8 cellular contexts compared by ENCODE assay signal in genomic region chr10:72637398-72637857, GRCh38. TPM values are rescaled to one million over a fixed set of nuclear protein-coding genes. Genes with fewer than 3 reads are reported as not detected.
DNase-seq lines count a peak whose midpoint lies in the region; ATAC-seq and TF ChIP-seq lines count a peak whose summit lies in the region.

No MANE protein-coding gene starts in this region.

- no peak overlapping the region for H3K27ac ChIP-seq in PC-3 (ENCODE audit: low read length)

- H3K36me3 ChIP-seq in PC-3 (ENCODE audit: low read depth, low read length), result no peaks in the 10 kb centered on the region
- no peaks in the 10 kb centered on the region for H3K36me3 ChIP-seq in HAP-1 (replicated peaks)

- no peaks in the 10 kb centered on the region for H3K9me3 ChIP-seq in PC-3 (ENCODE audit: low read length)
- no peaks in the 10 kb centered on the region for H3K9me3 ChIP-seq in HAP-1

- no peak overlapping the region for H2AFZ ChIP-seq in PC-3 (ENCODE audit: low read length)

- no peaks in the 10 kb centered on the region for H3K9me3 Mint-ChIP-seq in activated CD4-positive, alpha-beta memory T cell treated with anti-CD3 and anti-CD28 coated beads for 36 hours

- CTCF ChIA-PET in activated CD4-positive, alpha-beta memory T cell treated with anti-CD3 and anti-CD28 coated beads for 36 hours (lab: Charles Lee), result no interaction called here
- CTCF ChIA-PET in PC-3 (lab: Charles Lee), result no interaction called here

- H3K4me2 ChIP-seq in PC-3 (ENCODE audit: low read length), result no peak overlapping the region

- no TSS peak for BruUV-seq in PC-3 (replicated peaks; lab: Mats Ljungman, UMichigan)

- H4K20me1 ChIP-seq in PC-3 (ENCODE audit: low read length), result no peaks in the 10 kb centered on the region

- H3K4me3 ChIP-seq in PC-3 (ENCODE audit: low read length) (no peak overlapping the region), HAP-1 (no peak overlapping the region)

- in situ Hi-C loops in HAP-1 (cut with MboI; ENCODE audit: low sequenced_read_pairs), result no loop called here

- no peaks in the 10 kb centered on the region for H3K27me3 ChIP-seq in PC-3 (ENCODE audit: low read length)
- H3K27me3 ChIP-seq in HAP-1 (ENCODE audit: low read depth), result no peaks in the 10 kb centered on the region; the same call in 1 of the 2 replicates

- no peaks in the 10 kb centered on the region for H3F3A ChIP-seq in PC-3 (ENCODE audit: low read length, unreplicated experiment)

- no peak for TF ChIP-seq CTCF in PC-3 (conservative IDR thresholded peaks at IDR 0.05; ENCODE audit: low read depth, low read length)

- H3K27me3 Mint-ChIP-seq in activated CD4-positive, alpha-beta memory T cell treated with anti-CD3 and anti-CD28 coated beads for 36 hours, result no peaks in the 10 kb centered on the region

- H3K27ac Mint-ChIP-seq in activated CD4-positive, alpha-beta memory T cell treated with anti-CD3 and anti-CD28 coated beads for 36 hours, result no peak overlapping the region

- no peak overlapping the region for H3K4me3 Mint-ChIP-seq in activated CD4-positive, alpha-beta memory T cell treated with anti-CD3 and anti-CD28 coated beads for 36 hours

- DNase-seq in EH (ENCODE audit: low read depth), result peak; percentile 85
- peak; percentile 67 for DNase-seq in activated CD4-positive, alpha-beta memory T cell treated with anti-CD3 and anti-CD28 coated beads for 36 hours
- DNase-seq in iris pigment epithelial cell (ENCODE audit: low read depth), result peak; percentile 79
- DNase-seq in PC-3, result no peak
- no peak for DNase-seq in HAP-1 (ENCODE audit: low spot score in 2 of 2)
- DNase-seq in NCI-H146 (lab: John Stamatoyannopoulos, UW), result no peak

- H3K79me2 ChIP-seq in PC-3 (ENCODE audit: low read length), result no peaks in the 10 kb centered on the region

- POLR2A ChIA-PET in activated CD4-positive, alpha-beta memory T cell treated with anti-CD3 and anti-CD28 coated beads for 36 hours (lab: Charles Lee), result interaction anchor here (1.3 kb wide), 1 partner anchor 12 kb away, joined by 5 read pairs; the partner anchor contains the start of gene MICU1
- POLR2A ChIA-PET in PC-3 (lab: Charles Lee; ENCODE audit: unreplicated experiment), result no interaction called here

- no peaks in the 10 kb centered on the region for H3K9me2 ChIP-seq in PC-3 (replicated peaks; ENCODE audit: low read length)

- H3K4me1 ChIP-seq in PC-3 (ENCODE audit: insufficient read depth, low read length) (peaks cover 7% of the 10 kb centered on the region; the same call in 1 of the 2 replicates), HAP-1 (no peaks in the 10 kb centered on the region)

- peak; percentile 65 for ATAC-seq in HG02885 (IDR thresholded peaks at IDR 0.05; ENCODE audit: poor library complexity, unreplicated experiment)
- no peak for ATAC-seq in PC-3
- ATAC-seq in GM21367 (IDR thresholded peaks at IDR 0.05; ENCODE audit: unreplicated experiment), result no peak

- intact Hi-C loops in activated CD4-positive, alpha-beta memory T cell treated with anti-CD3 and anti-CD28 coated beads for 36 hours (cut with micrococcal nuclease), result no loop called here
- intact Hi-C loops in PC-3 (cut with micrococcal nuclease), result no loop called here

- no peak overlapping the region for H3K9ac ChIP-seq in PC-3 (ENCODE audit: low read length)

- H3K4me1 Mint-ChIP-seq in activated CD4-positive, alpha-beta memory T cell treated with anti-CD3 and anti-CD28 coated beads for 36 hours (ENCODE audit: low read depth), result peaks cover 5% of the 10 kb centered on the region

- peaks cover 1% of the 10 kb centered on the region for H3K36me3 Mint-ChIP-seq in activated CD4-positive, alpha-beta memory T cell treated with anti-CD3 and anti-CD28 coated beads for 36 hours

RNA-seq across cellular contexts. Expression of gene MICU1, which starts 11.5 kb away (rescaled TPM):
- total RNA-seq in activated CD4-positive, alpha-beta memory T cell treated with anti-CD3 and anti-CD28 coated beads for 36 hours, result 10 to 100 TPM; 41.2 to 41.7 TPM
- total RNA-seq in PC-3 (2014; rRNA removed), result 19.8 and 24.9 TPM in 2 replicates

RNA-seq across cellular contexts. Expression of gene MCU, which starts 54.5 kb away (rescaled TPM):
- total RNA-seq in activated CD4-positive, alpha-beta memory T cell treated with anti-CD3 and anti-CD28 coated beads for 36 hours, result 10 to 100 TPM; 17.7 to 19.3 TPM
- total RNA-seq in PC-3 (2014; rRNA removed), result 16.4 and 21.5 TPM in 2 replicates

Comparison
In these comparisons a context has a peak if more than half of its experiments do, and no peak if none do; other contexts are left out.
1. DNase-seq: peak in EH (single experiment), activated CD4-positive, alpha-beta memory T cell treated with anti-CD3 and anti-CD28 coated beads for 36 hours (single experiment) and iris pigment epithelial cell (single experiment); none in PC-3 (single experiment), HAP-1 (0 of 2) and NCI-H146 (single experiment).